10 cellular contexts compared by ENCODE assay signal in the genomic region with DNA sequence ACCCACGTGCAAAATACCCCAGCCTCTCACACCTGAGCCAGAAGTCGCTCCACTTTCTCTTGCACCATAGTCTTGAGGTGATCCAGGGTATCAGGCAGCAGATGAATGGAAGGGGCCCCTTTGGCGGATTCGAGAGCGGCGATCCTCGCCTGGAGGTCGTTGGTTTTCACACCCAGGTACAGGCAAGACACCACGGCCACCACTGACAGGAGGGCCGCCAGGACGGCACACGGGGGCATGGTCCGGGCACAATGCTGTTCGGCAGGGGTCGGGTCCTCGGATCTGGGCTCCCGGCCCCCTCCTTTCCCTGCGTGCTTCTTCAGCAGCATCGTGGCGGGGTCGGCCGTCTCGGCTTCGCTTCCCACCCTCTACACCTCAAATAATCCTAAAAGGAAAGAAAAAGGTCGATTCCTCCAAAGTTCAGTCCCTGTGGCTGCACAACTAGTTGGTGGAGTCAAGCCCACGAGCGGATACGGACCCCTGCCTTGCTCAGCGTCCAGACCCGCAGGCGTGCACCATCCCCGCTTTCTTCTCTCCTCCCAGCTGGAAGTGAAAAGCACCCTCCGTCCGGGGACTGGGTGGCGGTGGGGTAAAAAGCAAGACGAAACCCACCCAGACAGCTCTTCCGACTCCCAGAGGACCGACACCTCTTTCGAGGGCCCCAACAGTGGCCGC. TPM values are rescaled to one million over a fixed set of nuclear protein-coding genes. Genes with fewer than 3 reads are reported as not detected.
DNase-seq lines count a peak whose midpoint lies in the region; ATAC-seq, FAIRE-seq and TF ChIP-seq lines count a peak whose summit lies in the region.
"Had no signal": no experiment of that assay in that cellular context is flagged by ENCODE, and none has a peak within 500 bp of the region (broad histone marks: within the 10 kb centered on the region; RNA-seq: fewer than 3 reads in every experiment).

No MANE protein-coding gene starts in this region.

- H3K36me3 Mint-ChIP-seq in CD14-positive monocyte = peaks cover 0 to 3% of the 10 kb centered on the region in 2 donors

- peaks cover 0 to 21% of the 10 kb centered on the region in 2 donors for H3K27me3 ChIP-seq in Peyer's patch
- H3K27me3 ChIP-seq in esophagus (ENCODE audit: control insufficient read depth in 1 of 2, insufficient read depth in 2 of 2, low read length in 2 of 2) = peaks cover 4 to 7% of the 10 kb centered on the region in 2 donors
- peaks cover 33% of the 10 kb centered on the region for H3K27me3 ChIP-seq in neural cell (ENCODE audit: insufficient read depth, low read depth, low read length)

- H3K36me3 ChIP-seq in Peyer's patch = no peaks in the 10 kb centered on the region
- H3K36me3 ChIP-seq in esophagus (ENCODE audit: control insufficient read depth in 2 of 2, insufficient read depth in 2 of 2, low read length in 1 of 2) = no peaks in the 10 kb centered on the region
- H3K36me3 ChIP-seq in neural cell (ENCODE audit: insufficient read depth, low read length) = no peaks in the 10 kb centered on the region

- peaks cover 17% of the 10 kb centered on the region for H3K4me1 Mint-ChIP-seq in CD14-positive monocyte

- peaks cover 0 to 21% (median 10%) of the 10 kb centered on the region in 7 donors for H3K9me3 Mint-ChIP-seq in CD14-positive monocyte

- H3K27ac Mint-ChIP-seq in CD14-positive monocyte = no peak overlapping the region

- TF ChIP-seq RAD21 in neural cell (conservative IDR thresholded peaks at IDR 0.05) = no peak

- TF ChIP-seq CTCF in CD14-positive monocyte (IDR thresholded peaks at IDR 0.05) = no peak
- no peak for TF ChIP-seq CTCF in Peyer's patch (IDR thresholded peaks at IDR 0.05)
- TF ChIP-seq CTCF in neural cell (IDR thresholded peaks at IDR 0.05; ENCODE audit: poor library complexity, severe bottlenecking) = no peak

- no peaks in the 10 kb centered on the region for H3K79me2 ChIP-seq in neural cell (replicated peaks; ENCODE audit: insufficient read depth, low read length)

- no peaks in the 10 kb centered on the region for H4K20me1 ChIP-seq in neural cell (ENCODE audit: insufficient read depth)

- no peaks in the 10 kb centered on the region for H3F3A ChIP-seq in neural cell (ENCODE audit: insufficient read depth, low read length, poor library complexity, severe bottlenecking)

- no peak for ATAC-seq in GM18858 (IDR thresholded peaks at IDR 0.05; ENCODE audit: unreplicated experiment)

- no peak for TF ChIP-seq EP300 in neural cell (conservative IDR thresholded peaks at IDR 0.05; ENCODE audit: poor library complexity, severe bottlenecking)

- no peaks in the 10 kb centered on the region for H3K9me2 ChIP-seq in neural cell (ENCODE audit: insufficient read depth, low read length)

- DNase-seq in CD14-positive monocyte (ENCODE audit: low spot score) = no peak
- no peak for DNase-seq in Peyer's patch
- no peak for DNase-seq in NCI-H2196 treated with DMSO at 0.1 percent for 48 hours (lab: John Stamatoyannopoulos, UW; ENCODE audit: unreplicated experiment)
- DNase-seq in HTR-8/SVneo (ENCODE audit: insufficient read length, low spot score) = no peak
- no peak for DNase-seq in activated effector memory CD4-positive, alpha-beta T cell treated with Interleukin-2 at 50 U/mL for 16 hours
- DNase-seq: small intestine had no signal

- H3K4me3 Mint-ChIP-seq in CD14-positive monocyte = peak overlapping the region; percentile 55 to 92

- 6% methylated on average over 40 of the region's 40 CpGs for WGBS in esophagus, 2 donors

- peak overlapping the region; percentile 82 for H3K4me2 ChIP-seq in neural cell (ENCODE audit: low read length)

- no peak for FAIRE-seq in HTR-8/SVneo (lab: Jason Lieb, UNC)
- FAIRE-seq: small intestine, TTC549 had no signal

- peak overlapping the region; percentile 60 for H3K9ac ChIP-seq in neural cell (ENCODE audit: low read length)

- peaks cover 0 to 4% (median 0%) of the 10 kb centered on the region in 4 donors for H3K9me3 ChIP-seq in Peyer's patch
- peaks cover 0 to 3% of the 10 kb centered on the region in 2 donors for H3K9me3 ChIP-seq in esophagus (ENCODE audit: control insufficient read depth in 2 of 2, insufficient read depth in 1 of 2, low read depth in 1 of 2, low read length in 1 of 2)
- H3K9me3 ChIP-seq in neural cell (ENCODE audit: low read length) = no peaks in the 10 kb centered on the region

- peaks cover 53 to 73% (median 60%) of the 10 kb centered on the region in 3 donors for H3K27me3 Mint-ChIP-seq in CD14-positive monocyte (ENCODE audit: low read depth in 3 of 3)

- peaks cover 0 to 15% (median 0%) of the 10 kb centered on the region in 4 donors for H3K4me1 ChIP-seq in Peyer's patch
- peaks cover 3 to 9% of the 10 kb centered on the region in 2 donors for H3K4me1 ChIP-seq in esophagus (ENCODE audit: control insufficient read depth in 2 of 2, insufficient read depth in 2 of 2, low read length in 1 of 2)

- intact Hi-C loops in CD14-positive monocyte (cut with micrococcal nuclease) = no loop called here

- H3K27ac ChIP-seq in Peyer's patch (no peak overlapping the region), esophagus (ENCODE audit: low read depth in 2 of 2, low read length in 1 of 2) (no peak overlapping the region), neural cell (ENCODE audit: low read length) (no peak overlapping the region)

- TF ChIP-seq POLR2A in Peyer's patch (IDR thresholded peaks at IDR 0.05) = no peak

- no peak overlapping the region for H2AFZ ChIP-seq in neural cell (ENCODE audit: low read depth, low read length)

- peak overlapping the region; percentile 21 to 51 (median 44) for H3K4me3 ChIP-seq in Peyer's patch
- H3K4me3 ChIP-seq in esophagus (ENCODE audit: low read depth in 1 of 2, low read length in 2 of 2) = peak overlapping the region; percentile 37 to 58
- peak overlapping the region; percentile 94 for H3K4me3 ChIP-seq in neural cell (ENCODE audit: low read length)

TF ChIP-seq in neural cell, 6 proteins besides CTCF, POLR2A, EP300 and RAD21:
- no peak for TF ChIP-seq MXI1 (conservative IDR thresholded peaks at IDR 0.05; ENCODE audit: poor library complexity, severe bottlenecking)
- TF ChIP-seq EZH2 (IDR thresholded peaks at IDR 0.05; ENCODE audit: borderline replicate concordance, insufficient read depth, low read length, poor library complexity, severe bottlenecking) = no peak
- TF ChIP-seq SMC3 (conservative IDR thresholded peaks at IDR 0.05; ENCODE audit: poor library complexity) = no peak
- no peak for TF ChIP-seq POLR2AphosphoS5 (IDR thresholded peaks at IDR 0.05)
- no peak for TF ChIP-seq TAF1 (IDR thresholded peaks at IDR 0.05; ENCODE audit: low read depth)
- TF ChIP-seq, protein P1, sequence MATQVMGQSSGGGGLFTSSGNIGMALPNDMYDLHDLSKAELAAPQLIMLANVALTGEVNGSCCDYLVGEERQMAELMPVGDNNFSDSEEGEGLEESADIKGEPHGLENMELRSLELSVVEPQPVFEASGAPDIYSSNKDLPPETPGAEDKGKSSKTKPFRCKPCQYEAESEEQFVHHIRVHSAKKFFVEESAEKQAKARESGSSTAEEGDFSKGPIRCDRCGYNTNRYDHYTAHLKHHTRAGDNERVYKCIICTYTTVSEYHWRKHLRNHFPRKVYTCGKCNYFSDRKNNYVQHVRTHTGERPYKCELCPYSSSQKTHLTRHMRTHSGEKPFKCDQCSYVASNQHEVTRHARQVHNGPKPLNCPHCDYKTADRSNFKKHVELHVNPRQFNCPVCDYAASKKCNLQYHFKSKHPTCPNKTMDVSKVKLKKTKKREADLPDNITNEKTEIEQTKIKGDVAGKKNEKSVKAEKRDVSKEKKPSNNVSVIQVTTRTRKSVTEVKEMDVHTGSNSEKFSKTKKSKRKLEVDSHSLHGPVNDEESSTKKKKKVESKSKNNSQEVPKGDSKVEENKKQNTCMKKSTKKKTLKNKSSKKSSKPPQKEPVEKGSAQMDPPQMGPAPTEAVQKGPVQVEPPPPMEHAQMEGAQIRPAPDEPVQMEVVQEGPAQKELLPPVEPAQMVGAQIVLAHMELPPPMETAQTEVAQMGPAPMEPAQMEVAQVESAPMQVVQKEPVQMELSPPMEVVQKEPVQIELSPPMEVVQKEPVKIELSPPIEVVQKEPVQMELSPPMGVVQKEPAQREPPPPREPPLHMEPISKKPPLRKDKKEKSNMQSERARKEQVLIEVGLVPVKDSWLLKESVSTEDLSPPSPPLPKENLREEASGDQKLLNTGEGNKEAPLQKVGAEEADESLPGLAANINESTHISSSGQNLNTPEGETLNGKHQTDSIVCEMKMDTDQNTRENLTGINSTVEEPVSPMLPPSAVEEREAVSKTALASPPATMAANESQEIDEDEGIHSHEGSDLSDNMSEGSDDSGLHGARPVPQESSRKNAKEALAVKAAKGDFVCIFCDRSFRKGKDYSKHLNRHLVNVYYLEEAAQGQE (IDR thresholded peaks at IDR 0.05; ENCODE audit: borderline replicate concordance) = no peak

RNA-seq across cellular contexts. Expression of a gene that starts 0.6 kb away (rescaled TPM):
- not detected for polyA plus RNA-seq in CD14-positive monocyte
- 1 to 10 TPM in 1 of 4 donors, not detected in 3; 2.5 TPM for total RNA-seq in Peyer's patch
- under 1 TPM; 0.02 to 0.06 TPM for polyA plus RNA-seq in esophagus
- polyA plus RNA-seq in neural cell = 31.9 and 32.3 TPM in 2 replicates
- 48.4 and 49.2 TPM in 2 replicates for polyA minus RNA-seq in neural cell

Comparison
In these comparisons a context has a peak if more than half of its experiments do, and no peak if none do; other contexts are left out.
1. H3K4me3 ChIP-seq: peak in every context shown above with its lines; median percentile 94 in neural cell; 48 in esophagus; 44 in Peyer's patch.
2. RNA of a gene that starts 0.6 kb away (polyA plus RNA-seq): 31.9 to 32.3 TPM in neural cell; 0.02 to 0.06 TPM in esophagus and not detected in CD14-positive monocyte; every median in the first group is over 10 times any median in the second.